Comparison of ENCODE assay signal across 17 cellular contexts in genomic region chr7:157861031-157861491, GRCh38.
A peak's percentile ranks its signal among the peaks of the same experiment; 100 is the strongest.
DNase-seq lines count a peak whose midpoint lies in the region; TF ChIP-seq lines count a peak whose summit lies in the region.
"Had no signal": no experiment of that assay in that cellular context is flagged by ENCODE, and none has a peak within 500 bp of the region (broad histone marks: within the 10 kb centered on the region; RNA-seq: fewer than 3 reads in every experiment).

No MANE protein-coding gene starts in this region.

- DNase-seq in coronary artery (ENCODE audit: low spot score) (peak; percentile 54), mesendoderm (no peak), posterior vena cava (ENCODE audit: low spot score) (peak; percentile 68), GF-D8 (lab: John Stamatoyannopoulos, UW) (no peak), T1000 (lab: John Stamatoyannopoulos, UW) (no peak), hepatocyte (ENCODE audit: low spot score) (no peak)
- DNase-seq: Caco-2; CD4-positive, CD25-positive, alpha-beta regulatory T cell; CD8-positive, alpha-beta T cell; DMS153; DND-41; GM23248; H7; HCEC 1CT had no signal

- no peaks in the 10 kb centered on the region for H3K9me3 ChIP-seq in hepatocyte (ENCODE audit: low read depth)
- H3K9me3 ChIP-seq: BLaER1, Caco-2 had no signal

- H3K4ac ChIP-seq in mesendoderm (ENCODE audit: low read depth, low read length) = no peak overlapping the region

- H3K36me3 ChIP-seq in mesendoderm (ENCODE audit: control insufficient read depth, insufficient read depth, low read length) (no peaks in the 10 kb centered on the region), hepatocyte (replicated peaks; ENCODE audit: insufficient read depth, low read depth) (no peaks in the 10 kb centered on the region)
- H3K36me3 ChIP-seq: BLaER1 had no signal

- H3K9me2 ChIP-seq in hepatocyte (replicated peaks; ENCODE audit: insufficient read depth) = no peaks in the 10 kb centered on the region

- H3K18ac ChIP-seq in mesendoderm (ENCODE audit: low read length) = no peak overlapping the region

- H3K79me2 ChIP-seq in mesendoderm (ENCODE audit: control insufficient read depth, insufficient read depth, low read length) (no peaks in the 10 kb centered on the region), hepatocyte (no peaks in the 10 kb centered on the region)

- H3K27ac ChIP-seq in coronary artery (no peak overlapping the region), mesendoderm (ENCODE audit: low read depth, low read length) (no peak overlapping the region), hepatocyte (no peak overlapping the region)
- H3K27ac ChIP-seq: BLaER1, C4-2B, GM23248 had no signal

- H2BK120ac ChIP-seq in mesendoderm (ENCODE audit: low read depth, low read length) = no peak overlapping the region

- H3K4me3 ChIP-seq in coronary artery = no peak overlapping the region
- H3K4me3 ChIP-seq in mesendoderm (ENCODE audit: low read length) = no peak overlapping the region
- H3K4me3 ChIP-seq in hepatocyte = no peak overlapping the region
- H3K4me3 ChIP-seq: BLaER1, GM12878, GM23248 had no signal

- no peak overlapping the region for H3K9ac ChIP-seq in mesendoderm (ENCODE audit: low read length)
- H3K9ac ChIP-seq: BLaER1, GM23248 had no signal

- H4K20me1 ChIP-seq in hepatocyte (ENCODE audit: insufficient read depth, poor library complexity, severe bottlenecking) = no peaks in the 10 kb centered on the region
- H4K20me1 ChIP-seq: BLaER1 had no signal

- intact Hi-C loops in posterior vena cava (cut with DNase I) = no loop called here

- TF ChIP-seq CTCF in coronary artery (IDR thresholded peaks at IDR 0.05) (no peak), hepatocyte (IDR thresholded peaks at IDR 0.05; ENCODE audit: poor library complexity) (no peak)

- no peak overlapping the region for H4K8ac ChIP-seq in mesendoderm (ENCODE audit: low read depth, low read length)

- H3K27me3 ChIP-seq in mesendoderm (ENCODE audit: insufficient read depth, low read length, poor library complexity) (no peaks in the 10 kb centered on the region), hepatocyte (no peaks in the 10 kb centered on the region)
- H3K27me3 ChIP-seq: BLaER1 had no signal

- no peaks in the 10 kb centered on the region for H3K79me1 ChIP-seq in mesendoderm (ENCODE audit: low read length)

- WGBS in mesendoderm (ENCODE audit: extremely low coverage, insufficient coverage, low lambda C conversion rate) = no CpG with 5 or more reads among the region's 21 CpGs
- 93% methylated on average over 21 of the region's 21 CpGs for WGBS in hepatocyte (ENCODE audit: low lambda C conversion rate, missing lambda C conversion rate)

- H3K23ac ChIP-seq in mesendoderm (ENCODE audit: low read length) = peak overlapping the region; percentile 45

- H2BK5ac ChIP-seq in mesendoderm (ENCODE audit: low read length) = no peak overlapping the region

- H3K4me2 ChIP-seq in mesendoderm (ENCODE audit: low read length) (no peak overlapping the region), hepatocyte (no peak overlapping the region)
- H3K4me2 ChIP-seq: BLaER1 had no signal

- H4K5ac ChIP-seq in mesendoderm (ENCODE audit: low read length) = no peak overlapping the region

- H3K4me1 ChIP-seq in mesendoderm (ENCODE audit: control insufficient read depth, low read depth, low read length) (no peaks in the 10 kb centered on the region), hepatocyte (ENCODE audit: insufficient read depth) (no peaks in the 10 kb centered on the region)
- H3K4me1 ChIP-seq: Caco-2 had no signal

- H2BK15ac ChIP-seq in mesendoderm (replicated peaks; ENCODE audit: low read depth) = no peak overlapping the region

- H2AK5ac ChIP-seq in mesendoderm (ENCODE audit: low read length) = no peak overlapping the region

- no peak overlapping the region for H2AFZ ChIP-seq in hepatocyte
- H2AFZ ChIP-seq: GM23248 had no signal

- H3K56ac ChIP-seq in mesendoderm (ENCODE audit: low read length) = no peak overlapping the region

Comparison
In these comparisons a context has a peak if more than half of its experiments do, and no peak if none do; other contexts are left out.
1. DNase-seq: peak in coronary artery (single experiment) and posterior vena cava (single experiment); none in mesendoderm (single experiment), GF-D8 (single experiment), T1000 (single experiment) and hepatocyte (single experiment).